Comparison of ENCODE assay signal across 33 cellular contexts in genomic region chr17:73955616-73956015, GRCh38.
"Had no signal": no experiment of that assay in that cellular context is flagged by ENCODE, and none has a peak within 500 bp of the region (broad histone marks: within the 10 kb centered on the region; RNA-seq: fewer than 3 reads in every experiment).

No MANE protein-coding gene starts in this region.

- DNase-seq: activated B cell treated with CpG ODN at 0.5 μM for 24 hours; activated CD4-positive, alpha-beta memory T cell treated with anti-CD3 and anti-CD28 coated beads for 36 hours; activated CD4-positive, alpha-beta T cell treated with anti-CD3 and anti-CD28 coated beads, Interleukin-2, amount 10 ng/mL, durations not matched to agents 24 days and 14 days; activated CD8-positive, alpha-beta memory T cell treated with anti-CD3 and anti-CD28 coated beads, Interleukin-2, amount 10 ng/mL, durations not matched to agents 7 days and 5 days; activated CD8-positive, alpha-beta memory T cell treated with anti-CD3 and anti-CD28 coated beads, Interleukin-2, amount 50 U/mL, for 4 hours; activated CD8-positive, alpha-beta T cell treated with anti-CD3 and anti-CD28 coated beads, Interleukin-2, amount 10 ng/mL, durations not matched to agents 7 days and 5 days; activated effector memory CD4-positive, alpha-beta T cell treated with anti-CD3 and anti-CD28 coated beads, Interleukin-2, amount 50 U/mL, for 16 hours; activated naive CD4-positive, alpha-beta T cell treated with anti-CD3 and anti-CD28 coated beads for 36 hours; activated naive CD8-positive, alpha-beta T cell treated with anti-CD3 and anti-CD28 coated beads for 36 hours; activated naive CD8-positive, alpha-beta T cell treated with anti-CD3 and anti-CD28 coated beads, Interleukin-2, amount 50 U/mL, for 24 hours; activated T-cell treated with anti-CD3 and anti-CD28 coated beads, Interleukin-2, amount 50 U/mL, for 1 hour; activated T-cell treated with anti-CD3 and anti-CD28 coated beads, Interleukin-2, amount 50 U/mL, for 48 hours; adrenal gland; aorta; body of pancreas; central memory CD4-positive, alpha-beta T cell; cerebellar nuclear complex; effector CD8-positive, alpha-beta T cell; foreskin fibroblast; gastrocnemius medialis; glutamatergic neuron; heart left ventricle; T-helper 1 cell; T-helper 17 cell; T1000; WERI-Rb-1 had no signal

- H3K9me3 Mint-ChIP-seq: activated B cell treated with CpG ODN at 0.5 μM for 24 hours; activated CD4-positive, alpha-beta T cell treated with anti-CD3 and anti-CD28 coated beads, Interleukin-2, amount 10 ng/mL, durations not matched to agents 24 days and 14 days; activated naive CD4-positive, alpha-beta T cell treated with anti-CD3 and anti-CD28 coated beads, Interleukin-2, amount 50 U/mL, for 24 hours; activated naive CD8-positive, alpha-beta T cell treated with anti-CD3 and anti-CD28 coated beads, Interleukin-2, amount 50 U/mL, for 24 hours; activated T-helper 1 cell treated with anti-CD3 and anti-CD28 coated beads, Interleukin-12 subunit alpha, Interleukin-12 subunit beta, Interleukin-2, Interleukin-4 antibody, amounts not matched to agents 30 ng/mL and 10 ng/mL and 1 ng/mL, durations not matched to agents 14 hours and 24 hours and 36 hours; activated T-helper 2 cell treated with anti-CD3 and anti-CD28 coated beads, Interferon-gamma antibody, Interleukin-2, Interleukin-4, amounts not matched to agents 10 μg/mL and 5 μg/mL and 100 μg/mL, durations not matched to agents 14 hours and 24 hours and 36 hours; T-helper 2 cell treated with Interferon-gamma antibody and Interleukin-4, amounts not matched to agents 5 μg/mL and 100 μg/mL, for 36 hours had no signal

- H3K36me3 Mint-ChIP-seq: activated CD4-positive, alpha-beta memory T cell treated with anti-CD3 and anti-CD28 coated beads for 36 hours; activated CD8-positive, alpha-beta memory T cell treated with anti-CD3 and anti-CD28 coated beads, Interleukin-2, amount 10 ng/mL, durations not matched to agents 7 days and 5 days; activated naive CD4-positive, alpha-beta T cell treated with anti-CD3 and anti-CD28 coated beads, Interleukin-2, amount 50 U/mL, for 24 hours; activated naive CD8-positive, alpha-beta T cell treated with anti-CD3 and anti-CD28 coated beads for 36 hours had no signal

- H3K4me1 Mint-ChIP-seq: activated CD4-positive, alpha-beta T cell treated with anti-CD3 and anti-CD28 coated beads, Interleukin-2, amount 10 ng/mL, durations not matched to agents 24 days and 14 days; activated CD8-positive, alpha-beta memory T cell treated with anti-CD3 and anti-CD28 coated beads, Interleukin-2, amount 10 ng/mL, durations not matched to agents 7 days and 5 days; activated naive CD4-positive, alpha-beta T cell treated with anti-CD3 and anti-CD28 coated beads, Interleukin-2, amount 50 U/mL, for 24 hours; activated naive CD8-positive, alpha-beta T cell treated with anti-CD3 and anti-CD28 coated beads for 36 hours had no signal

- H3K27ac Mint-ChIP-seq: activated B cell treated with CpG ODN at 0.5 μM for 24 hours; activated CD4-positive, alpha-beta memory T cell treated with anti-CD3 and anti-CD28 coated beads for 36 hours; activated CD4-positive, alpha-beta T cell treated with anti-CD3 and anti-CD28 coated beads, Interleukin-2, amount 10 ng/mL, durations not matched to agents 24 days and 14 days; activated CD8-positive, alpha-beta memory T cell treated with anti-CD3 and anti-CD28 coated beads, Interleukin-2, amount 10 ng/mL, durations not matched to agents 7 days and 5 days; activated CD8-positive, alpha-beta T cell treated with anti-CD3 and anti-CD28 coated beads, Interleukin-2, amount 10 ng/mL, durations not matched to agents 7 days and 5 days; activated naive CD4-positive, alpha-beta T cell treated with anti-CD3 and anti-CD28 coated beads for 36 hours; activated naive CD4-positive, alpha-beta T cell treated with anti-CD3 and anti-CD28 coated beads, Interleukin-2, amount 50 U/mL, for 24 hours; activated naive CD8-positive, alpha-beta T cell treated with anti-CD3 and anti-CD28 coated beads for 36 hours; activated naive CD8-positive, alpha-beta T cell treated with anti-CD3 and anti-CD28 coated beads, Interleukin-2, amount 50 U/mL, for 24 hours; activated T-helper 1 cell treated with anti-CD3 and anti-CD28 coated beads, Interleukin-12 subunit alpha, Interleukin-12 subunit beta, Interleukin-2, Interleukin-4 antibody, amounts not matched to agents 30 ng/mL and 10 ng/mL and 1 ng/mL, durations not matched to agents 14 hours and 24 hours and 36 hours; activated T-helper 2 cell treated with anti-CD3 and anti-CD28 coated beads, Interferon-gamma antibody, Interleukin-2, Interleukin-4, amounts not matched to agents 10 μg/mL and 5 μg/mL and 100 μg/mL, durations not matched to agents 14 hours and 24 hours and 36 hours; T-helper 17 cell; T-helper 2 cell treated with Interferon-gamma antibody and Interleukin-4, amounts not matched to agents 5 μg/mL and 100 μg/mL, for 36 hours had no signal

- H3K4me1 ChIP-seq: breast epithelium had no signal

- H3K4me3 ChIP-seq: adrenal gland, body of pancreas, breast epithelium, cardiac muscle cell, gastrocnemius medialis, heart left ventricle had no signal

- H3K27ac ChIP-seq: adrenal gland, body of pancreas, breast epithelium, cardiac muscle cell, gastrocnemius medialis, heart left ventricle had no signal

- H3K4me3 Mint-ChIP-seq: activated B cell treated with CpG ODN at 0.5 μM for 24 hours; activated CD4-positive, alpha-beta memory T cell treated with anti-CD3 and anti-CD28 coated beads for 36 hours; activated CD4-positive, alpha-beta T cell treated with anti-CD3 and anti-CD28 coated beads, Interleukin-2, amount 10 ng/mL, durations not matched to agents 24 days and 14 days; activated CD8-positive, alpha-beta memory T cell treated with anti-CD3 and anti-CD28 coated beads, Interleukin-2, amount 10 ng/mL, durations not matched to agents 7 days and 5 days; activated CD8-positive, alpha-beta T cell treated with anti-CD3 and anti-CD28 coated beads, Interleukin-2, amount 10 ng/mL, durations not matched to agents 7 days and 5 days; activated naive CD4-positive, alpha-beta T cell treated with anti-CD3 and anti-CD28 coated beads for 36 hours; activated naive CD4-positive, alpha-beta T cell treated with anti-CD3 and anti-CD28 coated beads, Interleukin-2, amount 50 U/mL, for 24 hours; activated naive CD8-positive, alpha-beta T cell treated with anti-CD3 and anti-CD28 coated beads for 36 hours; activated naive CD8-positive, alpha-beta T cell treated with anti-CD3 and anti-CD28 coated beads, Interleukin-2, amount 50 U/mL, for 24 hours; activated T-helper 1 cell treated with anti-CD3 and anti-CD28 coated beads, Interleukin-12 subunit alpha, Interleukin-12 subunit beta, Interleukin-2, Interleukin-4 antibody, amounts not matched to agents 30 ng/mL and 10 ng/mL and 1 ng/mL, durations not matched to agents 14 hours and 24 hours and 36 hours; T-helper 17 cell; T-helper 2 cell treated with Interferon-gamma antibody and Interleukin-4, amounts not matched to agents 5 μg/mL and 100 μg/mL, for 36 hours had no signal

- H3K36me3 ChIP-seq: adrenal gland, breast epithelium, cardiac muscle cell, gastrocnemius medialis, heart left ventricle, WERI-Rb-1 had no signal

- ATAC-seq: activated CD4-positive, CD25-positive, alpha-beta regulatory T cell treated with anti-CD3 and anti-CD28 coated beads, Interleukin-2, amount 50 U/mL, for 24 hours; activated CD8-positive, alpha-beta memory T cell treated with anti-CD3 and anti-CD28 coated beads, Interleukin-2, amount 10 ng/mL, durations not matched to agents 7 days and 5 days; activated CD8-positive, alpha-beta T cell treated with anti-CD3 and anti-CD28 coated beads, Interleukin-2, amount 10 ng/mL, durations not matched to agents 7 days and 5 days; activated naive CD8-positive, alpha-beta T cell treated with anti-CD3 and anti-CD28 coated beads, Interleukin-2, amount 50 U/mL, for 24 hours; gastrocnemius medialis; heart left ventricle had no signal

- H3K9me3 ChIP-seq: adrenal gland, body of pancreas, gastrocnemius medialis had no signal
